Comparison of ENCODE assay signal across 19 cellular contexts in genomic region chr1:219773110-219773509, GRCh38.
DNase-seq lines count a peak whose midpoint lies in the region; ATAC-seq and TF ChIP-seq lines count a peak whose summit lies in the region.
"Had no signal": no experiment of that assay in that cellular context is flagged by ENCODE, and none has a peak within 500 bp of the region (broad histone marks: within the 10 kb centered on the region; RNA-seq: fewer than 3 reads in every experiment).

No MANE protein-coding gene starts in this region.

- no peaks in the 10 kb centered on the region for H3K27me3 ChIP-seq in heart right ventricle
- no peaks in the 10 kb centered on the region for H3K27me3 ChIP-seq in BLaER1
- no peaks in the 10 kb centered on the region for H3K27me3 ChIP-seq in left ventricle myocardium inferior (ENCODE audit: low read depth)
- no peaks in the 10 kb centered on the region for H3K27me3 ChIP-seq in dorsolateral prefrontal cortex
- no peaks in the 10 kb centered on the region for H3K27me3 ChIP-seq in GM23338 (ENCODE audit: insufficient read depth)

- WGBS in heart right ventricle, 2 donors: 15 to 20% methylated on average over 1 of the region's 1 CpG

- TF ChIP-seq CTCF in heart right ventricle (IDR thresholded peaks at IDR 0.05) (no peak), left ventricle myocardium inferior (IDR thresholded peaks at IDR 0.05; ENCODE audit: borderline replicate concordance) (no peak), dorsolateral prefrontal cortex (IDR thresholded peaks at IDR 0.05 in 54 of 56, conservative IDR thresholded peaks at IDR 0.05 in 2 of 56; ENCODE audit: low read depth in 1 of 56, partially characterized antibody in 56 of 56) (no peak), GM23338 (conservative IDR thresholded peaks at IDR 0.05; ENCODE audit: low read depth in 2 of 2) (no peak)

- no peak overlapping the region for H2AFZ ChIP-seq in GM23338

- H3K4me1 ChIP-seq in heart right ventricle (peaks cover 0 to 13% (median 2%) of the 10 kb centered on the region in 9 donors), BLaER1 (peaks cover 15% of the 10 kb centered on the region), left ventricle myocardium inferior (peaks cover 10% of the 10 kb centered on the region), GM23338 (ENCODE audit: insufficient read depth) (no peaks in the 10 kb centered on the region)

- H3K27me3 Mint-ChIP-seq in memory B cell: peaks cover 1% of the 10 kb centered on the region
- peaks cover 1% of the 10 kb centered on the region for H3K27me3 Mint-ChIP-seq in GM23338 (ENCODE audit: insufficient read depth, low read depth, poor library complexity)
- H3K27me3 Mint-ChIP-seq: CD4-positive, alpha-beta memory T cell had no signal

- ATAC-seq in Right ventricle myocardium inferior (peak; percentile 58), heart right ventricle (no peak), memory B cell (ENCODE audit: low read depth) (no peak), GM23338 (no peak)

- H3K36me3 Mint-ChIP-seq in memory B cell (no peaks in the 10 kb centered on the region), GM23338 (ENCODE audit: low read depth) (no peaks in the 10 kb centered on the region)
- H3K36me3 Mint-ChIP-seq: CD4-positive, alpha-beta memory T cell had no signal

- DNase-seq in Right ventricle myocardium inferior (ENCODE audit: missing footprints) (no peak), heart right ventricle (no peak), left ventricle myocardium inferior (no peak), memory B cell (ENCODE audit: low spot score in 2 of 2) (no peak), NCI-H187 treated with DMSO at 0.1 percent for 48 hours (lab: John Stamatoyannopoulos, UW) (no peak), dorsolateral prefrontal cortex (no peak), GM23338 (ENCODE audit: low spot score) (no peak)
- DNase-seq: C1 segment of cervical spinal cord; Calu3; CD4-positive, alpha-beta memory T cell; COR-L47; DMS53; DMS79 treated with DMSO at 0.1 percent for 48 hours; GF-D8; H7; HCEC 1CT had no signal

- H3F3A ChIP-seq in GM23338 (replicated peaks; ENCODE audit: low read depth): no peaks in the 10 kb centered on the region

- H3K36me3 ChIP-seq in heart right ventricle (no peaks in the 10 kb centered on the region), BLaER1 (no peaks in the 10 kb centered on the region), left ventricle myocardium inferior (no peaks in the 10 kb centered on the region), GM23338 (ENCODE audit: insufficient read depth) (no peaks in the 10 kb centered on the region)

- intact Hi-C loops in Right ventricle myocardium inferior (cut with DNase I): no loop called here
- intact Hi-C loops in heart right ventricle (cut with DNase I): no loop called here
- intact Hi-C loops in left ventricle myocardium inferior (cut with micrococcal nuclease): no loop called here
- intact Hi-C loops in dorsolateral prefrontal cortex (cut with DNase I): no loop called here

- H3K4me3 Mint-ChIP-seq in memory B cell (peak overlapping the region; percentile 46), GM23338 (no peak overlapping the region)
- H3K4me3 Mint-ChIP-seq: CD4-positive, alpha-beta memory T cell had no signal

- H3K9ac ChIP-seq in BLaER1: no peak overlapping the region

- peak overlapping the region in 4 of 10 donors; percentile 11 to 26 (median 25) for H3K27ac ChIP-seq in heart right ventricle
- no peak overlapping the region for H3K27ac ChIP-seq in BLaER1
- H3K27ac ChIP-seq in left ventricle myocardium inferior (replicated peaks): peak overlapping the region; percentile 51
- H3K27ac ChIP-seq in dorsolateral prefrontal cortex: no peak overlapping the region
- H3K27ac ChIP-seq in GM23338 (ENCODE audit: low read depth): no peak overlapping the region
- H3K27ac ChIP-seq: 22Rv1 had no signal

- H3K4me3 ChIP-seq in heart right ventricle: no peak overlapping the region
- H3K4me3 ChIP-seq in BLaER1: no peak overlapping the region
- H3K4me3 ChIP-seq in left ventricle myocardium inferior: no peak overlapping the region
- no peak overlapping the region for H3K4me3 ChIP-seq in dorsolateral prefrontal cortex
- no peak overlapping the region for H3K4me3 ChIP-seq in GM23338

- peak overlapping the region; percentile 60 for H3K4me2 ChIP-seq in BLaER1
- H3K4me2 ChIP-seq in GM23338: no peak overlapping the region

- H3K9me3 Mint-ChIP-seq in memory B cell (peaks cover 12% of the 10 kb centered on the region), GM23338 (0 out of 3 replicates have a peak, but pooled peaks cover 3% of the 10 kb centered on the region)

- peaks cover 0 to 12% (median 0%) of the 10 kb centered on the region in 11 donors for H3K9me3 ChIP-seq in heart right ventricle
- no peaks in the 10 kb centered on the region for H3K9me3 ChIP-seq in BLaER1
- peaks cover 12% of the 10 kb centered on the region for H3K9me3 ChIP-seq in left ventricle myocardium inferior (replicated peaks)

- no peaks in the 10 kb centered on the region for H3K79me2 ChIP-seq in GM23338 (replicated peaks; ENCODE audit: insufficient read depth)

- H3K4me1 Mint-ChIP-seq in memory B cell (peaks cover 11% of the 10 kb centered on the region), GM23338 (no peaks in the 10 kb centered on the region)
- H3K4me1 Mint-ChIP-seq: CD4-positive, alpha-beta memory T cell had no signal

- peaks cover 6% of the 10 kb centered on the region; the same call in 1 of the 2 replicates for H3K9me2 ChIP-seq in GM23338 (ENCODE audit: insufficient read depth)

- H4K20me1 ChIP-seq in BLaER1 (no peaks in the 10 kb centered on the region), GM23338 (replicated peaks; ENCODE audit: insufficient read depth) (no peaks in the 10 kb centered on the region)

- H3K27ac Mint-ChIP-seq in memory B cell: no peak overlapping the region
- H3K27ac Mint-ChIP-seq in GM23338: no peak overlapping the region
- H3K27ac Mint-ChIP-seq: B cell; CD4-positive, alpha-beta memory T cell had no signal

TF ChIP-seq in GM23338, 12 proteins besides CTCF, POLR2A, EP300 and RAD21 (continues in another document):
- no peak for TF ChIP-seq NANOG (IDR thresholded peaks at IDR 0.05; ENCODE audit: borderline replicate concordance)
- no peak for TF ChIP-seq JUNB (IDR thresholded peaks at IDR 0.05; ENCODE audit: unreplicated experiment)
- TF ChIP-seq ZNF331 (CRISPR knock-in tag; IDR thresholded peaks at IDR 0.05; ENCODE audit: low read depth): no peak
- no peak for TF ChIP-seq EZH2 (IDR thresholded peaks at IDR 0.05; ENCODE audit: low read depth, unreplicated experiment)
- TF ChIP-seq ZNF462 (CRISPR knock-in tag; IDR thresholded peaks at IDR 0.05): no peak
